ENCODE assay signal across 8 cellular contexts in genomic region chr19:45370410-45371204, GRCh38. TPM values are rescaled to one million over a fixed set of nuclear protein-coding genes. Genes with fewer than 3 reads are reported as not detected.
DNase-seq lines count a peak whose midpoint lies in the region; ATAC-seq and TF ChIP-seq lines count a peak whose summit lies in the region.

ERCC2 (minus strand) TSS chr19:45370573; CDS start chr19:45370540, 33 bp downstream.

- peak within 1 kb of the TSS; percentile 78 for H3K4me3 ChIP-seq in A673 (ENCODE audit: low read depth, low read length, poor library complexity, severe bottlenecking)
- peak within 1 kb of the TSS; percentile 82 to 86 (median 85) for H3K4me3 ChIP-seq in mammary epithelial cell (replicated peaks in 1 of 3; ENCODE audit: insufficient read depth in 1 of 3, low read depth in 2 of 3, low read length in 3 of 3)
- peak within 1 kb of the TSS; percentile 87 for H3K4me3 ChIP-seq in iPS-20b (ENCODE audit: low read length)
- peak within 1 kb of the TSS; percentile 62 to 93 (median 78) for H3K4me3 ChIP-seq in skin epidermis

- BruUV-seq in A673 (replicated peaks; lab: Mats Ljungman, UMichigan) (TSS peak; percentile 80), mammary epithelial cell (replicated peaks; lab: Mats Ljungman, UMichigan) (TSS peak; percentile 100)

- H3K27ac ChIP-seq in A673 (ENCODE audit: low read depth, low read length, poor library complexity, severe bottlenecking) (peak within 1 kb of the TSS; percentile 78), VCaP (peak within 1 kb of the TSS; percentile 78), mammary epithelial cell (ENCODE audit: insufficient read depth, low read depth, low read length) (peak within 1 kb of the TSS; percentile 74), iPS-20b (ENCODE audit: low read length) (no peak within 1 kb of the TSS), skin epidermis (peak within 1 kb of the TSS in 20 of 21 experiments; percentile 14 to 89 (median 76))

- dilution Hi-C loops in mammary epithelial cell (cut with HindIII; ENCODE audit: low sequenced_read_pairs): no loop called here

- H3K4me1 ChIP-seq in A673 (ENCODE audit: insufficient read depth, low read length, poor library complexity, severe bottlenecking) (peaks cover 4% of the 10 kb centered on the region), mammary epithelial cell (ENCODE audit: insufficient read depth, low read length) (peaks cover 3% of the 10 kb centered on the region), iPS-20b (ENCODE audit: insufficient read depth, low read length) (no peaks in the 10 kb centered on the region)

- POLR2A ChIA-PET in A673 (lab: Charles Lee; ENCODE audit: low non-redundant PET): no interaction called here

- ATAC-seq in GM18868 (IDR thresholded peaks at IDR 0.05; ENCODE audit: unreplicated experiment) (peak; percentile 95), HG03108 (IDR thresholded peaks at IDR 0.05; ENCODE audit: unreplicated experiment) (peak; percentile 96)

- in situ Hi-C loops in mammary epithelial cell (cut with MboI; ENCODE audit: low sequenced_read_pairs in 2 of 2): no loop called here

- peak within 1 kb of the TSS; percentile 90 for H2AFZ ChIP-seq in mammary epithelial cell (ENCODE audit: low read depth, low read length)

- H3K9me3 ChIP-seq in A673 (ENCODE audit: low read depth, low read length, poor library complexity, severe bottlenecking): no peaks in the 10 kb centered on the region
- no peaks in the 10 kb centered on the region for H3K9me3 ChIP-seq in mammary epithelial cell (replicated peaks; ENCODE audit: insufficient read depth, low read length)
- H3K9me3 ChIP-seq in iPS-20b (ENCODE audit: insufficient read depth, low read depth, low read length): no peaks in the 10 kb centered on the region

- CTCF ChIA-PET in A673 (lab: Charles Lee): no interaction called here
- CTCF ChIA-PET in mammary epithelial cell (lab: Charles Lee; ENCODE audit: low non-redundant PET): no interaction called here

- H3K36me3 ChIP-seq in A673 (ENCODE audit: insufficient read depth, low read length, poor library complexity, severe bottlenecking) (peaks cover 7% of the 10 kb centered on the region), mammary epithelial cell (ENCODE audit: insufficient read depth, low read length) (no peaks in the 10 kb centered on the region), iPS-20b (ENCODE audit: insufficient read depth, low read depth, low read length) (peaks cover 21% of the 10 kb centered on the region)

- H3K27me3 ChIP-seq in A673 (replicated peaks; ENCODE audit: insufficient read depth, low read depth, low read length, poor library complexity) (no peaks in the 10 kb centered on the region), mammary epithelial cell (ENCODE audit: insufficient read depth, low read length) (no peaks in the 10 kb centered on the region), iPS-20b (ENCODE audit: insufficient read depth, low read length) (no peaks in the 10 kb centered on the region)

- peaks cover 16% of the 10 kb centered on the region for H3K79me2 ChIP-seq in mammary epithelial cell (ENCODE audit: insufficient read depth, low read length)

- H3K4me2 ChIP-seq in mammary epithelial cell (ENCODE audit: insufficient read depth, low read depth, low read length): peak within 1 kb of the TSS; percentile 96

- H4K20me1 ChIP-seq in mammary epithelial cell (ENCODE audit: insufficient read depth, low read length): no peaks in the 10 kb centered on the region

- intact Hi-C loops in A673 (cut with micrococcal nuclease; ENCODE audit: unreplicated experiment): no loop called here
- intact Hi-C loops in mammary epithelial cell (cut with micrococcal nuclease): loop anchor here (2.0 to 5.0 kb wide), 2 partner anchors 30 to 52 kb away; partner anchors contain the start of gene ERCC1

- WGBS in mammary epithelial cell (ENCODE audit: low coverage, missing lambda C conversion rate): 7% methylated on average over 35 of the region's 55 CpGs

- DNase-seq in A673 (ENCODE audit: low spot score) (peak; percentile 99), NCI-H2196 treated with DMSO at 0.1 percent for 48 hours (lab: John Stamatoyannopoulos, UW; ENCODE audit: unreplicated experiment) (peak; percentile 88), mammary epithelial cell (peak; percentile 99)

- TF ChIP-seq CTCF in A673 (conservative IDR thresholded peaks at IDR 0.05; ENCODE audit: low read depth, low read length) (no peak), VCaP (conservative IDR thresholded peaks at IDR 0.05) (no peak), mammary epithelial cell (conservative IDR thresholded peaks at IDR 0.05 in 1 of 2, IDR thresholded peaks at IDR 0.05 in 1 of 2; ENCODE audit: extremely low read depth in 1 of 2, insufficient read depth in 1 of 2, low read depth in 1 of 2, low read length in 2 of 2) (no peak)

- H3K9ac ChIP-seq in mammary epithelial cell (ENCODE audit: insufficient read depth, low read length): peak within 1 kb of the TSS; percentile 59
- H3K9ac ChIP-seq in iPS-20b (ENCODE audit: low read depth, low read length): peak within 1 kb of the TSS; percentile 86

RNA-seq across cellular contexts. Expression of gene ERCC2, which starts in this region (rescaled TPM):
- total RNA-seq in A673 (2021) (51.6 and 59.2 TPM in 2 replicates), mammary epithelial cell (10 to 100 TPM; 17.7 to 26.3 TPM)
- 17.4 TPM for polyA plus RNA-seq in mammary epithelial cell
- polyA minus RNA-seq in mammary epithelial cell: 31.9 TPM
